1 cellular context compared by ENCODE assay signal in genomic region chr19:30504272-30504671, GRCh38.
A peak's percentile ranks its signal among the peaks of the same experiment; 100 is the strongest.
TF ChIP-seq lines count a peak whose summit lies in the region.

No MANE protein-coding gene starts in this region.

TF ChIP-seq in HEK293, 187 proteins besides CTCF, POLR2A, EP300 and RAD21 (continued from another document and continues in another):
- TF ChIP-seq ZNF610 (tag by site-specific recombination; IDR thresholded peaks at IDR 0.05; ENCODE audit: borderline replicate concordance) (no peak), GLIS1 (tag by site-specific recombination; IDR thresholded peaks at IDR 0.05) (no peak), ZNF660 (tag by site-specific recombination; IDR thresholded peaks at IDR 0.05) (no peak), ZNF148 (tag by site-specific recombination; IDR thresholded peaks at IDR 0.05; ENCODE audit: borderline replicate concordance) (no peak), ZFHX2 (tag by site-specific recombination; conservative IDR thresholded peaks at IDR 0.05) (peak; percentile 88), ZNF302 (tag by site-specific recombination; IDR thresholded peaks at IDR 0.05; ENCODE audit: low read depth) (no peak; the same call in 1 of the 2 replicates), ZIC2 (tag by site-specific recombination; IDR thresholded peaks at IDR 0.05) (no peak), TCF7L2 (IDR thresholded peaks at IDR 0.05; ENCODE audit: borderline replicate concordance, low read depth, low read length) (no peak), ZNF544 (tag by site-specific recombination; IDR thresholded peaks at IDR 0.05) (no peak), ZNF202 (tag by site-specific recombination; IDR thresholded peaks at IDR 0.05; ENCODE audit: borderline replicate concordance) (no peak), RBAK (tag by site-specific recombination; IDR thresholded peaks at IDR 0.05) (no peak), SP3 (tag by site-specific recombination; IDR thresholded peaks at IDR 0.05) (no peak), ZNF473 (tag by site-specific recombination; IDR thresholded peaks at IDR 0.05) (0 out of 2 replicates have a peak, but pooled peaks have one; percentile 41), ZNF2 (tag by site-specific recombination; IDR thresholded peaks at IDR 0.05) (no peak), ZNF585B (tag by site-specific recombination; IDR thresholded peaks at IDR 0.05) (no peak), SCRT1 (tag by site-specific recombination; IDR thresholded peaks at IDR 0.05; ENCODE audit: borderline replicate concordance) (no peak), ZNF157 (tag by site-specific recombination; IDR thresholded peaks at IDR 0.05) (no peak), ZNF596 (tag by site-specific recombination; IDR thresholded peaks at IDR 0.05) (no peak), ZNF16 (tag by site-specific recombination; IDR thresholded peaks at IDR 0.05; ENCODE audit: low read depth) (no peak; the same call in 1 of the 2 replicates), PRDM4 (tag by site-specific recombination; IDR thresholded peaks at IDR 0.05) (no peak), ELK4 (IDR thresholded peaks at IDR 0.05; ENCODE audit: borderline replicate concordance, low read depth, low read length) (no peak), ZBTB21 (tag by site-specific recombination; IDR thresholded peaks at IDR 0.05) (no peak), ZBTB20 (tag by site-specific recombination; IDR thresholded peaks at IDR 0.05) (no peak), ZFP69B (tag by site-specific recombination; IDR thresholded peaks at IDR 0.05) (no peak), ZNF704 (tag by site-specific recombination; IDR thresholded peaks at IDR 0.05) (0 out of 2 replicates have a peak, but pooled peaks have one; percentile 5), KLF7 (tag by site-specific recombination; IDR thresholded peaks at IDR 0.05; ENCODE audit: borderline replicate concordance) (no peak), ZNF335 (tag by site-specific recombination; conservative IDR thresholded peaks at IDR 0.05) (no peak), ZNF488 (tag by site-specific recombination; IDR thresholded peaks at IDR 0.05) (peak; percentile 32; the same call in 1 of the 2 replicates), ZNF561 (tag by site-specific recombination; IDR thresholded peaks at IDR 0.05; ENCODE audit: borderline replicate concordance) (no peak), ZNF341 (tag by site-specific recombination; IDR thresholded peaks at IDR 0.05; ENCODE audit: low read depth) (no peak), ZNF398 (tag by site-specific recombination; IDR thresholded peaks at IDR 0.05) (peak; percentile 73), ZNF791 (tag by site-specific recombination; IDR thresholded peaks at IDR 0.05) (peak; percentile 55; the same call in 1 of the 2 replicates), ZNF777 (tag by site-specific recombination; IDR thresholded peaks at IDR 0.05; ENCODE audit: borderline replicate concordance) (no peak), ZNF175 (tag by site-specific recombination; IDR thresholded peaks at IDR 0.05) (no peak), ZNF548 (tag by site-specific recombination; IDR thresholded peaks at IDR 0.05) (no peak), ZNF121 (tag by site-specific recombination; IDR thresholded peaks at IDR 0.05) (no peak), ZNF24 (tag by site-specific recombination; IDR thresholded peaks at IDR 0.05) (no peak), ZNF664 (tag by site-specific recombination; IDR thresholded peaks at IDR 0.05) (no peak), KLF10 (tag by site-specific recombination; IDR thresholded peaks at IDR 0.05) (no peak), PRDM1 (tag by site-specific recombination; IDR thresholded peaks at IDR 0.05) (peak; percentile 79), GLIS2 (tag by site-specific recombination; IDR thresholded peaks at IDR 0.05) (no peak), ZNF114 (tag by site-specific recombination; IDR thresholded peaks at IDR 0.05) (no peak), ZBTB48 (tag by site-specific recombination; IDR thresholded peaks at IDR 0.05) (no peak), ZNF626 (tag by site-specific recombination; IDR thresholded peaks at IDR 0.05) (no peak), ZNF558 (tag by site-specific recombination; IDR thresholded peaks at IDR 0.05) (no peak), ZFP37 (tag by site-specific recombination; IDR thresholded peaks at IDR 0.05) (no peak), MEIS1 (CRISPR knock-in tag; IDR thresholded peaks at IDR 0.05; ENCODE audit: borderline replicate concordance) (no peak), ZNF133 (tag by site-specific recombination; IDR thresholded peaks at IDR 0.05) (no peak), ZNF76 (tag by site-specific recombination; IDR thresholded peaks at IDR 0.05; ENCODE audit: borderline replicate concordance, low read depth) (no peak), ATF2 (tag by site-specific recombination; IDR thresholded peaks at IDR 0.05; ENCODE audit: low read depth) (no peak), ZBTB7A (tag by site-specific recombination; IDR thresholded peaks at IDR 0.05; ENCODE audit: low read depth) (no peak), ZNF621 (tag by site-specific recombination; IDR thresholded peaks at IDR 0.05) (no peak), ZNF132 (tag by site-specific recombination; IDR thresholded peaks at IDR 0.05; ENCODE audit: borderline replicate concordance) (no peak), ZNF366 (tag by site-specific recombination; conservative IDR thresholded peaks at IDR 0.05) (peak; percentile 99), ZNF280C (tag by site-specific recombination; IDR thresholded peaks at IDR 0.05) (no peak), INSM2 (tag by site-specific recombination; IDR thresholded peaks at IDR 0.05) (no peak), ZNF843 (tag by site-specific recombination; IDR thresholded peaks at IDR 0.05) (no peak), SETDB1 (IDR thresholded peaks at IDR 0.05; ENCODE audit: insufficient read length, low read length) (no peak), ZBTB1 (tag by site-specific recombination; IDR thresholded peaks at IDR 0.05) (no peak), ZNF140 (tag by site-specific recombination; IDR thresholded peaks at IDR 0.05) (no peak), EGR2 (tag by site-specific recombination; IDR thresholded peaks at IDR 0.05; ENCODE audit: low read depth) (peak; percentile 98), ZNF785 (tag by site-specific recombination; IDR thresholded peaks at IDR 0.05) (no peak)
